Comparison of ENCODE assay signal across 8 cellular contexts in the genomic region with DNA sequence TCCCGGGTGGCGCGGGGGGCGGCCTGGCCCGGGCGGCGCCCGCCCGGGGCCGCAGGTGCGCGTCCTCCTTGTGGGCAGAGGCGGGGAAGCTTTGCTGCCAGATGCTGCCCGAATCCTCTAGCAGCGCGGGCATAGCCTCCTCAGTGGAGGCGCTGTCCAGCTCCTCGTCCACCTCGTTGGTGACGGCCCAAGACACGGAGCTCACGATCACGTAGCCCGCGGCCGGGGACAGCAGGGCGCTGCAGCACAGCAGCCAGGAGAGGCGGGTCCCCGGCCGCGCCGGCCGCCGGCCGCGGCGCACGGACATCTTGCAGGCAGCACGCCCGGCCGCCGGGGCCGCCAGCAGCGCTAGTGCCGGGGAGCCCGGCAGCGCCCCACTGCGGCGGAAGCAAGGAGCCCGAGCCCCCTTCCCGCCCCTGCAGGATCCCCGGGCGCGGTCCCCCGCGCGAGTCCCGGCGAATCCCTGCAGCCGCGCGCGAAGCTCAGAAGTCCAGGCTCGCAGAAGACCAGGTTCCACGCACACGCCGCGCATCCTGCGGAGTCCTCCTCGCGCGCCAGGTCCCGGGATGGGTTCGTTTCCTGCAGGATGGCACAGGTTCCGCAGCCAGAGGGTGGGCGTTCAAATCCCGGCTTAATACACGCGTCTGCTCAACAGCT. TPM values are rescaled to one million over a fixed set of nuclear protein-coding genes. Genes with fewer than 3 reads are reported as not detected.
DNase-seq lines count a peak whose midpoint lies in the region; ATAC-seq lines count a peak whose summit lies in the region.

A gene with protein sequence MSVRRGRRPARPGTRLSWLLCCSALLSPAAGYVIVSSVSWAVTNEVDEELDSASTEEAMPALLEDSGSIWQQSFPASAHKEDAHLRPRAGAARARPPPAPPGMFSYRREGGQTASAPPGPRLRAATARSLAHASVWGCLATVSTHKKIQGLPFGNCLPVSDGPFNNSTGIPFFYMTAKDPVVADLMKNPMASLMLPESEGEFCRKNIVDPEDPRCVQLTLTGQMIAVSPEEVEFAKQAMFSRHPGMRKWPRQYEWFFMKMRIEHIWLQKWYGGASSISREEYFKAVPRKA (minus strand): TSS at position 353 of the 657 bp plus-strand sequence. CDS start 46 bp downstream, at position 307.

- H3K4me1 Mint-ChIP-seq in activated T-cell treated with anti-CD3 and anti-CD28 coated beads, Interleukin-2, amount 50 U/mL, for 24 hours (ENCODE audit: low read depth) = peaks cover 12% of the 10 kb centered on the region

- ATAC-seq in esophagus mucosa (peak; percentile 71), GM18870 (IDR thresholded peaks at IDR 0.05; ENCODE audit: unreplicated experiment) (no peak)

- H3K4me3 Mint-ChIP-seq in activated T-cell treated with anti-CD3 and anti-CD28 coated beads, Interleukin-2, amount 50 U/mL, for 24 hours = peak within 1 kb of the TSS; percentile 67

- peaks cover 51% of the 10 kb centered on the region for H3K27me3 Mint-ChIP-seq in activated T-cell treated with anti-CD3 and anti-CD28 coated beads, Interleukin-2, amount 50 U/mL, for 24 hours

- H3K36me3 Mint-ChIP-seq in activated T-cell treated with anti-CD3 and anti-CD28 coated beads, Interleukin-2, amount 50 U/mL, for 24 hours (ENCODE audit: low read depth) = no peaks in the 10 kb centered on the region

- H3K9me3 Mint-ChIP-seq in activated T-cell treated with anti-CD3 and anti-CD28 coated beads, Interleukin-2, amount 50 U/mL, for 24 hours = no peaks in the 10 kb centered on the region

- peak; percentile 85 for DNase-seq in DMS 273 (lab: John Stamatoyannopoulos, UW; ENCODE audit: unreplicated experiment)
- DNase-seq in DMS 273 treated with DMSO at 0.1 percent for 48 hours (lab: John Stamatoyannopoulos, UW) = no peak
- DNase-seq in NCI-H526 treated with DMSO at 0.1 percent for 48 hours (lab: John Stamatoyannopoulos, UW) = peak; percentile 49
- DNase-seq in activated T-cell treated with anti-CD3 and anti-CD28 coated beads, Interleukin-2, amount 50 U/mL, for 24 hours = peak; percentile 74
- DNase-seq in mucosa of gallbladder (ENCODE audit: low spot score) = peak; percentile 55
- DNase-seq in stimulated activated CD8-positive, alpha-beta memory T cell treated with anti-CD3 and anti-CD28 coated beads, Interleukin-7, amount 100 ng/mL, for 1 hour (ENCODE audit: low read depth in 2 of 2) = peak; percentile 9 to 19

- no peak within 1 kb of the TSS for H3K27ac Mint-ChIP-seq in activated T-cell treated with anti-CD3 and anti-CD28 coated beads, Interleukin-2, amount 50 U/mL, for 24 hours

RNA-seq across cellular contexts. Expression of the gene that starts here (rescaled TPM):
- total RNA-seq in esophagus mucosa = 2.3 TPM
- total RNA-seq in mucosa of gallbladder = 0.26 TPM

Comparison
In these comparisons a context has a peak if more than half of its experiments do, and no peak if none do; other contexts are left out.
1. Peak in DNase-seq in mucosa of gallbladder; RNA of the gene not detected or under 1 TPM.